ENCODE assay signal across 2 cellular contexts in the genomic region with DNA sequence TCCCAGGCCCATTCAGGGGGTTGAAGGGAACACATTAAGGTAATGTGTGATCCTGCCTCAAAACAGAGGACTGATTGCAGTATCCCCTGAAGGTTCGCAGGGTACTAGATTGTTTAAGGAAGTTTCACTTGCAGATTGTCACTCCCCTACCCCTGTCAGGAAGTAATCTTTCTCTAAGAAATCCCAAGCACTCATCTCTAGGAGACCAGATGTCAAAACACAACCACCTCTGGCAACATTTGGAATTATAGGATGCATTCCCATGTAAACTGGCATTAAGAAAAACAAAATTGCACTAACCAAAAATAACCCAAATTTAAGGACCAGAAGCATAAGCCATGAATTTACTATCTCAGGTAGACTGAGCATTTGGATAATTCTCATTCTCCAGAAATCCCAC.
TF ChIP-seq lines count a peak whose summit lies in the region.

No MANE protein-coding gene starts in this region.

TF ChIP-seq in SK-N-SH, 30 proteins besides CTCF, POLR2A, EP300 and RAD21 (continued from another document):
- TF ChIP-seq, protein P1, sequence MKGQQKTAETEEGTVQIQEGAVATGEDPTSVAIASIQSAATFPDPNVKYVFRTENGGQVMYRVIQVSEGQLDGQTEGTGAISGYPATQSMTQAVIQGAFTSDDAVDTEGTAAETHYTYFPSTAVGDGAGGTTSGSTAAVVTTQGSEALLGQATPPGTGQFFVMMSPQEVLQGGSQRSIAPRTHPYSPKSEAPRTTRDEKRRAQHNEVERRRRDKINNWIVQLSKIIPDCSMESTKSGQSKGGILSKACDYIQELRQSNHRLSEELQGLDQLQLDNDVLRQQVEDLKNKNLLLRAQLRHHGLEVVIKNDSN (IDR thresholded peaks at IDR 0.05; ENCODE audit: borderline replicate concordance, low read depth) = no peak
- TF ChIP-seq YY1 (IDR thresholded peaks at IDR 0.05; ENCODE audit: low read depth) = no peak
- TF ChIP-seq POLR2AphosphoS5 (IDR thresholded peaks at IDR 0.05; ENCODE audit: low read depth, low read length) = no peak
- TF ChIP-seq, protein P2, sequence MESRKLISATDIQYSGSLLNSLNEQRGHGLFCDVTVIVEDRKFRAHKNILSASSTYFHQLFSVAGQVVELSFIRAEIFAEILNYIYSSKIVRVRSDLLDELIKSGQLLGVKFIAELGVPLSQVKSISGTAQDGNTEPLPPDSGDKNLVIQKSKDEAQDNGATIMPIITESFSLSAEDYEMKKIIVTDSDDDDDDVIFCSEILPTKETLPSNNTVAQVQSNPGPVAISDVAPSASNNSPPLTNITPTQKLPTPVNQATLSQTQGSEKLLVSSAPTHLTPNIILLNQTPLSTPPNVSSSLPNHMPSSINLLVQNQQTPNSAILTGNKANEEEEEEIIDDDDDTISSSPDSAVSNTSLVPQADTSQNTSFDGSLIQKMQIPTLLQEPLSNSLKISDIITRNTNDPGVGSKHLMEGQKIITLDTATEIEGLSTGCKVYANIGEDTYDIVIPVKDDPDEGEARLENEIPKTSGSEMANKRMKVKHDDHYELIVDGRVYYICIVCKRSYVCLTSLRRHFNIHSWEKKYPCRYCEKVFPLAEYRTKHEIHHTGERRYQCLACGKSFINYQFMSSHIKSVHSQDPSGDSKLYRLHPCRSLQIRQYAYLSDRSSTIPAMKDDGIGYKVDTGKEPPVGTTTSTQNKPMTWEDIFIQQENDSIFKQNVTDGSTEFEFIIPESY (IDR thresholded peaks at IDR 0.05; ENCODE audit: borderline replicate concordance, low read depth) = no peak
- no peak for TF ChIP-seq MXI1 (IDR thresholded peaks at IDR 0.05; ENCODE audit: low read depth, low read length)
- TF ChIP-seq RXRA (IDR thresholded peaks at IDR 0.05; ENCODE audit: borderline replicate concordance, low read depth) = no peak
- no peak for TF ChIP-seq NFIC (IDR thresholded peaks at IDR 0.05; ENCODE audit: borderline replicate concordance)
- no peak for TF ChIP-seq SMC3 (IDR thresholded peaks at IDR 0.05; ENCODE audit: low read depth, low read length)
TF ChIP-seq in SK-N-SH: peak in this region for 0.

TF ChIP-seq in SK-N-SH treated with all-trans-retinoic acid at 6 μM for 48 hours, 23 proteins besides CTCF, POLR2A, EP300 and RAD21 (continued from another document):
- TF ChIP-seq, protein P3, sequence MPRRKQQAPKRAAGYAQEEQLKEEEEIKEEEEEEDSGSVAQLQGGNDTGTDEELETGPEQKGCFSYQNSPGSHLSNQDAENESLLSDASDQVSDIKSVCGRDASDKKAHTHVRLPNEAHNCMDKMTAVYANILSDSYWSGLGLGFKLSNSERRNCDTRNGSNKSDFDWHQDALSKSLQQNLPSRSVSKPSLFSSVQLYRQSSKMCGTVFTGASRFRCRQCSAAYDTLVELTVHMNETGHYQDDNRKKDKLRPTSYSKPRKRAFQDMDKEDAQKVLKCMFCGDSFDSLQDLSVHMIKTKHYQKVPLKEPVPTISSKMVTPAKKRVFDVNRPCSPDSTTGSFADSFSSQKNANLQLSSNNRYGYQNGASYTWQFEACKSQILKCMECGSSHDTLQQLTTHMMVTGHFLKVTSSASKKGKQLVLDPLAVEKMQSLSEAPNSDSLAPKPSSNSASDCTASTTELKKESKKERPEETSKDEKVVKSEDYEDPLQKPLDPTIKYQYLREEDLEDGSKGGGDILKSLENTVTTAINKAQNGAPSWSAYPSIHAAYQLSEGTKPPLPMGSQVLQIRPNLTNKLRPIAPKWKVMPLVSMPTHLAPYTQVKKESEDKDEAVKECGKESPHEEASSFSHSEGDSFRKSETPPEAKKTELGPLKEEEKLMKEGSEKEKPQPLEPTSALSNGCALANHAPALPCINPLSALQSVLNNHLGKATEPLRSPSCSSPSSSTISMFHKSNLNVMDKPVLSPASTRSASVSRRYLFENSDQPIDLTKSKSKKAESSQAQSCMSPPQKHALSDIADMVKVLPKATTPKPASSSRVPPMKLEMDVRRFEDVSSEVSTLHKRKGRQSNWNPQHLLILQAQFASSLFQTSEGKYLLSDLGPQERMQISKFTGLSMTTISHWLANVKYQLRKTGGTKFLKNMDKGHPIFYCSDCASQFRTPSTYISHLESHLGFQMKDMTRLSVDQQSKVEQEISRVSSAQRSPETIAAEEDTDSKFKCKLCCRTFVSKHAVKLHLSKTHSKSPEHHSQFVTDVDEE (CRISPR knock-in tag; IDR thresholded peaks at IDR 0.05) = no peak
- TF ChIP-seq ESRRG (CRISPR knock-in tag; IDR thresholded peaks at IDR 0.05) (no peak), ZFP3 (CRISPR knock-in tag; IDR thresholded peaks at IDR 0.05) (no peak), ARNTL (CRISPR knock-in tag; IDR thresholded peaks at IDR 0.05; ENCODE audit: borderline replicate concordance, low read depth) (no peak), GLIS3 (CRISPR knock-in tag; IDR thresholded peaks at IDR 0.05) (no peak)
- TF ChIP-seq, protein P4, sequence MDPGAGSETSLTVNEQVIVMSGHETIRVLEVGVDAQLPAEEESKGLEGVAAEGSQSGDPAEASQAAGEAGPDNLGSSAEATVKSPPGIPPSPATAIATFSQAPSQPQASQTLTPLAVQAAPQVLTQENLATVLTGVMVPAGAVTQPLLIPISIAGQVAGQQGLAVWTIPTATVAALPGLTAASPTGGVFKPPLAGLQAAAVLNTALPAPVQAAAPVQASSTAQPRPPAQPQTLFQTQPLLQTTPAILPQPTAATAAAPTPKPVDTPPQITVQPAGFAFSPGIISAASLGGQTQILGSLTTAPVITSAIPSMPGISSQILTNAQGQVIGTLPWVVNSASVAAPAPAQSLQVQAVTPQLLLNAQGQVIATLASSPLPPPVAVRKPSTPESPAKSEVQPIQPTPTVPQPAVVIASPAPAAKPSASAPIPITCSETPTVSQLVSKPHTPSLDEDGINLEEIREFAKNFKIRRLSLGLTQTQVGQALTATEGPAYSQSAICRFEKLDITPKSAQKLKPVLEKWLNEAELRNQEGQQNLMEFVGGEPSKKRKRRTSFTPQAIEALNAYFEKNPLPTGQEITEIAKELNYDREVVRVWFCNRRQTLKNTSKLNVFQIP (CRISPR knock-in tag; IDR thresholded peaks at IDR 0.05; ENCODE audit: borderline replicate concordance, low read depth) = no peak
- TF ChIP-seq, protein P5, sequence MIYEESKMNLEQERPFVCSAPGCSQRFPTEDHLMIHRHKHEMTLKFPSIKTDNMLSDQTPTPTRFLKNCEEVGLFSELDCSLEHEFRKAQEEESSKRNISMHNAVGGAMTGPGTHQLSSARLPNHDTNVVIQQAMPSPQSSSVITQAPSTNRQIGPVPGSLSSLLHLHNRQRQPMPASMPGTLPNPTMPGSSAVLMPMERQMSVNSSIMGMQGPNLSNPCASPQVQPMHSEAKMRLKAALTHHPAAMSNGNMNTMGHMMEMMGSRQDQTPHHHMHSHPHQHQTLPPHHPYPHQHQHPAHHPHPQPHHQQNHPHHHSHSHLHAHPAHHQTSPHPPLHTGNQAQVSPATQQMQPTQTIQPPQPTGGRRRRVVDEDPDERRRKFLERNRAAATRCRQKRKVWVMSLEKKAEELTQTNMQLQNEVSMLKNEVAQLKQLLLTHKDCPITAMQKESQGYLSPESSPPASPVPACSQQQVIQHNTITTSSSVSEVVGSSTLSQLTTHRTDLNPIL (CRISPR knock-in tag; IDR thresholded peaks at IDR 0.05; ENCODE audit: low read depth) = no peak
TF ChIP-seq in SK-N-SH treated with all-trans-retinoic acid at 6 μM for 48 hours: peak in this region for 0.
